ENCODE assay signal across 23 cellular contexts in the genomic region with DNA sequence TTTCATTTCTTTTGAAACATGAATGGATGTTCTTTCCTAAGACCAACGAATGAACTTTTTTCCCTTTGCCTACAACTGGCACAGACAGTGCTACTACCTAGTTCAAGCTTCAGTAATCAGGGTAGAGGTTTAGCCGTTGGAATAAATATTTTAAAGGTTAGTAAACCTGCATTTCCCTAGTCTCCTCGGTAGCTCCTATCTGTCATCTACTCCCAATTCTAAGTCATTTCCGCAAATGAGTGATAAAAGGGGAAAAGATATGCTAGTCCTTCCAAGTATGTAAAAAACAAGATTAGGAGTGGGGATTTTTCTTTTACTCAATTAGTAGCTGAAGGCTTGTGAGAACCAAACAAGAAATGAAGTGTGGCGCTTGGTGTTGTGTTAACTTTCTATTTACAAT. TPM values are rescaled to one million over a fixed set of nuclear protein-coding genes. Genes with fewer than 3 reads are reported as not detected.
A peak's percentile ranks its signal among the peaks of the same experiment; 100 is the strongest.
DNase-seq lines count a peak whose midpoint lies in the region; ATAC-seq and TF ChIP-seq lines count a peak whose summit lies in the region.
"Had no signal": no experiment of that assay in that cellular context is flagged by ENCODE, and none has a peak within 500 bp of the region (broad histone marks: within the 10 kb centered on the region; RNA-seq: fewer than 3 reads in every experiment).

No MANE protein-coding gene starts in this region.

- DNase-seq in A172 (ENCODE audit: low spot score) (peak; percentile 28), endodermal cell (no peak), neural progenitor cell (ENCODE audit: low spot score) (no peak), activated gamma-delta T cell treated with Interleukin-2 at 50 U/mL for 16 hours (no peak), germinal center (ENCODE audit: low spot score) (no peak)
- DNase-seq in effector CD8-positive, alpha-beta T cell (lab: John Stamatoyannopoulos, UW), result no peak
- DNase-seq: activated CD8-positive, alpha-beta T cell treated with anti-CD3 and anti-CD28 coated beads, Interleukin-2, amount 10 ng/mL, durations not matched to agents 7 days and 5 days; amniotic stem cell; C1 segment of cervical spinal cord; kidney; MV-4-11; NCI-H2171 treated with DMSO at 0.1 percent for 48 hours; NCI-H526 treated with DMSO at 0.1 percent for 48 hours; nucleus accumbens; stimulated activated CD4-positive, alpha-beta T cell treated with anti-CD3 and anti-CD28 coated beads, Interleukin-12 subunit alpha, Interleukin-12 subunit beta, amount 100 ng/mL, for 4 hours; stimulated activated CD4-positive, alpha-beta T cell treated with anti-CD3 and anti-CD28 coated beads, Interleukin-4, amount 100 ng/mL, for 4 hours; transverse colon had no signal

- H3K36me3 Mint-ChIP-seq in endodermal cell (ENCODE audit: low read depth) (peaks cover 52% of the 10 kb centered on the region), neural progenitor cell (peaks cover 25% of the 10 kb centered on the region)

- H3K79me2 ChIP-seq in neural progenitor cell (ENCODE audit: low read depth), result peaks cover 98% of the 10 kb centered on the region

- H3F3A ChIP-seq in neural progenitor cell (ENCODE audit: low read depth), result peaks cover 6% of the 10 kb centered on the region

- H3K9me3 ChIP-seq in HUES64 (ENCODE audit: insufficient read depth, low read depth, low read length), result no peaks in the 10 kb centered on the region
- no peaks in the 10 kb centered on the region for H3K9me3 ChIP-seq in endodermal cell (ENCODE audit: control insufficient read depth, low read length)
- H3K9me3 ChIP-seq in neural progenitor cell (ENCODE audit: low read depth), result no peaks in the 10 kb centered on the region
- H3K9me3 ChIP-seq: right atrium auricular region, transverse colon had no signal

- H3K36me3 ChIP-seq in HUES64 (ENCODE audit: insufficient read depth, low read length) (peaks cover 69% of the 10 kb centered on the region), endodermal cell (ENCODE audit: control insufficient read depth, insufficient read depth, low read length) (peaks cover 60% of the 10 kb centered on the region), neural progenitor cell (no peaks in the 10 kb centered on the region)
- H3K36me3 ChIP-seq: right atrium auricular region had no signal

- H3K27ac Mint-ChIP-seq in endodermal cell (peak overlapping the region; percentile 66), neural progenitor cell (no peak overlapping the region)
- H3K27ac Mint-ChIP-seq: activated CD8-positive, alpha-beta T cell treated with anti-CD3 and anti-CD28 coated beads, Interleukin-2, amount 10 ng/mL, durations not matched to agents 7 days and 5 days; stimulated activated naive CD8-positive, alpha-beta T cell treated with anti-CD3 and anti-CD28 coated beads, Interleukin-15, Interleukin-2, amounts not matched to agents 100 ng/mL and 50 ng/mL, for 24 hours had no signal

- H2AFZ ChIP-seq in neural progenitor cell (replicated peaks), result no peak overlapping the region

- H3K4me3 ChIP-seq in HUES64 (ENCODE audit: low read length) (no peak overlapping the region), endodermal cell (ENCODE audit: low read length) (no peak overlapping the region), neural progenitor cell (no peak overlapping the region)
- H3K4me3 ChIP-seq: right atrium auricular region, transverse colon had no signal

- H3K27me3 ChIP-seq in HUES64 (ENCODE audit: insufficient read depth, low read length) (no peaks in the 10 kb centered on the region), endodermal cell (ENCODE audit: control insufficient read depth, insufficient read depth, low read length, poor library complexity, severe bottlenecking) (no peaks in the 10 kb centered on the region), neural progenitor cell (no peaks in the 10 kb centered on the region)
- H3K27me3 ChIP-seq: right atrium auricular region, transverse colon had no signal

- no peaks in the 10 kb centered on the region for H3K9me3 Mint-ChIP-seq in endodermal cell
- no peaks in the 10 kb centered on the region for H3K9me3 Mint-ChIP-seq in neural progenitor cell
- H3K9me3 Mint-ChIP-seq: stimulated activated naive CD8-positive, alpha-beta T cell treated with anti-CD3 and anti-CD28 coated beads, Interleukin-15, Interleukin-2, amounts not matched to agents 100 ng/mL and 50 ng/mL, for 24 hours had no signal

- H3K27me3 Mint-ChIP-seq in endodermal cell (ENCODE audit: insufficient read depth) (no peaks in the 10 kb centered on the region), neural progenitor cell (ENCODE audit: insufficient read depth, low read depth) (peaks cover 2% of the 10 kb centered on the region)
- H3K27me3 Mint-ChIP-seq: stimulated activated naive CD8-positive, alpha-beta T cell treated with anti-CD3 and anti-CD28 coated beads, Interleukin-15, Interleukin-2, amounts not matched to agents 100 ng/mL and 50 ng/mL, for 24 hours had no signal

- peaks cover 11% of the 10 kb centered on the region for H4K20me1 ChIP-seq in neural progenitor cell (ENCODE audit: low read depth)

- H3K4me2 ChIP-seq in neural progenitor cell, result no peak overlapping the region
- H3K4me2 ChIP-seq: KMS-11 had no signal

- ATAC-seq in GM18870 (IDR thresholded peaks at IDR 0.05; ENCODE audit: unreplicated experiment), result no peak
- ATAC-seq: activated CD4-positive, CD25-positive, alpha-beta regulatory T cell treated with anti-CD3 and anti-CD28 coated beads, Interleukin-2, amount 50 U/mL, for 24 hours; activated CD8-positive, alpha-beta T cell treated with anti-CD3 and anti-CD28 coated beads, Interleukin-2, amount 10 ng/mL, durations not matched to agents 7 days and 5 days had no signal

- no peak for TF ChIP-seq CTCF in endodermal cell (conservative IDR thresholded peaks at IDR 0.05)
- no peak for TF ChIP-seq CTCF in neural progenitor cell (IDR thresholded peaks at IDR 0.05)

- H3K4me3 Mint-ChIP-seq in endodermal cell, result no peak overlapping the region
- no peak overlapping the region for H3K4me3 Mint-ChIP-seq in neural progenitor cell
- H3K4me3 Mint-ChIP-seq: activated CD8-positive, alpha-beta T cell treated with anti-CD3 and anti-CD28 coated beads, Interleukin-2, amount 10 ng/mL, durations not matched to agents 7 days and 5 days; stimulated activated naive CD8-positive, alpha-beta T cell treated with anti-CD3 and anti-CD28 coated beads, Interleukin-15, Interleukin-2, amounts not matched to agents 100 ng/mL and 50 ng/mL, for 24 hours had no signal

- 92% methylated on average over 4 of the region's 5 CpGs for WGBS in HUES64
- 76 to 87% methylated on average over 3 to 4 of the region's 5 CpGs for WGBS in endodermal cell (ENCODE audit: insufficient coverage in 1 of 2, insufficient read length in 1 of 2), 2 experiments

- H3K27ac ChIP-seq in HUES64 (ENCODE audit: low read depth, low read length) (0 out of 2 replicates have a peak overlapping the region, but pooled peaks have one; percentile 3), endodermal cell (ENCODE audit: low read depth, low read length) (no peak overlapping the region), neural progenitor cell (peak overlapping the region; percentile 40)
- H3K27ac ChIP-seq: KMS-11, right atrium auricular region, transverse colon had no signal

- peaks cover 14% of the 10 kb centered on the region for H3K4me1 Mint-ChIP-seq in endodermal cell
- H3K4me1 Mint-ChIP-seq in neural progenitor cell, result no peaks in the 10 kb centered on the region

- H3K9ac ChIP-seq in HUES64 (ENCODE audit: low read depth, low read length) (no peak overlapping the region), endodermal cell (ENCODE audit: extremely low read depth, low read length, poor library complexity, severe bottlenecking) (no peak overlapping the region), neural progenitor cell (no peak overlapping the region)
- H3K9ac ChIP-seq: KMS-11 had no signal

- H3K4me1 ChIP-seq in HUES64 (ENCODE audit: insufficient read depth, low read length), result no peaks in the 10 kb centered on the region
- H3K4me1 ChIP-seq in endodermal cell (ENCODE audit: control insufficient read depth, insufficient read depth, low read length), result no peaks in the 10 kb centered on the region
- H3K4me1 ChIP-seq in neural progenitor cell, result no peaks in the 10 kb centered on the region

RNA-seq across cellular contexts. Expression of gene SLTM, which starts 15.2 kb away (rescaled TPM):
- total RNA-seq in A172 (2014; rRNA removed; shearing (Covaris generic)), result 73.8 and 74.0 TPM in 2 replicates
- polyA plus RNA-seq in HUES64 (2013, experiment 1 of 2), result 106 TPM
- 106 TPM for polyA plus RNA-seq in HUES64 (2013, experiment 2 of 2)
- 10 to 100 TPM; 77.1 to 96.8 TPM for total RNA-seq in endodermal cell
- 80.5 TPM for polyA plus RNA-seq in endodermal cell (2013, experiment 1 of 2)
- 77.3 TPM for polyA plus RNA-seq in endodermal cell (2013, experiment 2 of 2)
- 106 and 152 TPM in 2 replicates for total RNA-seq in neural progenitor cell (ENCODE audit: low replicate concordance)
